In the genomic region with DNA sequence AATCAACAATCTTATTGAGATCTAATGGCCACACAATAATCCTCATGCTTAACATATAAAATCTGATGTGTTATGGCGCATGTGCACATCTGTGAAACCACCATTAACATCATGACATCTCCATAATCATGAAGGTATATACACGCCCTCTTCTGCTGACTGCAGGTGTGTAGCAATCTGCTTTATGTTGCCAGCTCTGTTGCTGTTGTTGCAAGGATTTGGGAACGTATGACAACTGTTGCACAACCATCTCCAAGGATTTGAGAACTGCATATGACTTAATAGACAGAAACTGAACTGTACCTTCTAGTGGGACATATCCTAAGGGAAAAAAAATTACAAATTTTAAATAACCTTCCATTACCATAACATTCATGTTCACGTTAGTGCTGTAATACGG, we compare ENCODE assay signal across 5 cellular contexts.
"Had no signal": no experiment of that assay in that cellular context is flagged by ENCODE, and none has a peak within 500 bp of the region (broad histone marks: within the 10 kb centered on the region; RNA-seq: fewer than 3 reads in every experiment).

No MANE protein-coding gene starts in this region.

- H3K4me3 ChIP-seq: GM23338, K562 had no signal

- DNase-seq: H9, HCEC 1CT, IMR-90 had no signal

- ATAC-seq: GM23338, K562 had no signal
